Comparison of ENCODE assay signal across 20 cellular contexts in genomic region chr4:8285143-8285975, GRCh38. TPM values are rescaled to one million over a fixed set of nuclear protein-coding genes. Genes with fewer than 3 reads are reported as not detected.
DNase-seq lines count a peak whose midpoint lies in the region; ATAC-seq, FAIRE-seq and TF ChIP-seq lines count a peak whose summit lies in the region.
"Had no signal": no experiment of that assay in that cellular context is flagged by ENCODE, and none has a peak within 500 bp of the region (broad histone marks: within the 10 kb centered on the region; RNA-seq: fewer than 3 reads in every experiment).

No MANE protein-coding gene starts in this region.

- no peaks in the 10 kb centered on the region; the same call in 1 of the 2 replicates for H4K20me1 ChIP-seq in HepG2 (ENCODE audit: insufficient read depth, low read length)
- no peaks in the 10 kb centered on the region for H4K20me1 ChIP-seq in osteoblast (ENCODE audit: insufficient read depth, low read length)

- no peak for TF ChIP-seq CTCF in HepG2 (CRISPR knock-in tag; IDR thresholded peaks at IDR 0.05)
- no peak for TF ChIP-seq CTCF in right lobe of liver (IDR thresholded peaks at IDR 0.05)
- TF ChIP-seq CTCF in osteoblast (IDR thresholded peaks at IDR 0.05; ENCODE audit: extremely low read depth, low read depth, low read length), result no peak
- no peak for TF ChIP-seq CTCF in CD4-positive, alpha-beta T cell (IDR thresholded peaks at IDR 0.05)

- H3K4me2 ChIP-seq in HepG2 (ENCODE audit: low read depth, low read length) (no peak overlapping the region), osteoblast (ENCODE audit: insufficient read depth, low read length) (no peak overlapping the region)

- ATAC-seq in HepG2 (no peak), right lobe of liver (no peak), left ventricle myocardium superior (peak; percentile 66)
- ATAC-seq in activated naive CD4-positive, alpha-beta T cell treated with anti-CD3 and anti-CD28 coated beads, Interleukin-2, amount 50 U/mL, for 72 hours, result no peak
- no peak for ATAC-seq in CD4-positive, alpha-beta T cell (ENCODE audit: poor library complexity)
- ATAC-seq: Panc1 had no signal

- TF ChIP-seq EP300 in HepG2 (IDR thresholded peaks at IDR 0.05; ENCODE audit: low read depth in 2 of 2, low read length in 2 of 2) (no peak), HepG2 (CRISPR knock-in tag; IDR thresholded peaks at IDR 0.05; ENCODE audit: borderline replicate concordance) (no peak)

- no peaks in the 10 kb centered on the region for H3K36me3 Mint-ChIP-seq in activated naive CD4-positive, alpha-beta T cell treated with anti-CD3 and anti-CD28 coated beads, Interleukin-2, amount 50 U/mL, for 72 hours
- no peaks in the 10 kb centered on the region for H3K36me3 Mint-ChIP-seq in CD4-positive, alpha-beta T cell (ENCODE audit: low read depth)

- DNase-seq in HepG2 (ENCODE audit: low spot score) (no peak), right lobe of liver (no peak), left ventricle myocardium superior (peak; percentile 59), osteoblast (ENCODE audit: insufficient read length, low spot score, missing footprints) (peak; percentile 65), SIG-M5 (lab: John Stamatoyannopoulos, UW) (no peak)
- DNase-seq in activated naive CD4-positive, alpha-beta T cell treated with anti-CD3 and anti-CD28 coated beads, Interleukin-2, amount 50 U/mL, for 72 hours (ENCODE audit: low spot score in 2 of 2), result no peak
- no peak for DNase-seq in CD4-positive, alpha-beta T cell
- DNase-seq: C1 segment of cervical spinal cord, DMS 273 treated with DMSO at 0.1 percent for 48 hours, GF-D8, GOT3, KG1, NCI-H1048, NCI-H1436 treated with DMSO at 0.1 percent for 48 hours, NCI-H2081, NCI-H510A treated with DMSO at 0.1 percent for 48 hours, NCI-H82 had no signal

- in situ Hi-C loops in HepG2 (cut with HindIII; ENCODE audit: extremely low pct_ligation_motif_present, low pct_unique_long_range_greater_than_20kb), result no loop called here

- no peaks in the 10 kb centered on the region for H3K9me3 Mint-ChIP-seq in activated naive CD4-positive, alpha-beta T cell treated with anti-CD3 and anti-CD28 coated beads, Interleukin-2, amount 50 U/mL, for 72 hours
- no peaks in the 10 kb centered on the region for H3K9me3 Mint-ChIP-seq in CD4-positive, alpha-beta T cell

- TF ChIP-seq RAD21 in HepG2 (CRISPR knock-in tag; IDR thresholded peaks at IDR 0.05), result no peak

- no peaks in the 10 kb centered on the region for H3K9me3 ChIP-seq in HepG2 (ENCODE audit: low read length)
- H3K9me3 ChIP-seq in right lobe of liver, result no peaks in the 10 kb centered on the region
- H3K9me3 ChIP-seq in osteoblast (ENCODE audit: low read depth, low read length), result no peaks in the 10 kb centered on the region
- no peaks in the 10 kb centered on the region for H3K9me3 ChIP-seq in CD4-positive, alpha-beta T cell (ENCODE audit: control insufficient read depth, low read length)

- H3K27ac Mint-ChIP-seq in activated naive CD4-positive, alpha-beta T cell treated with anti-CD3 and anti-CD28 coated beads, Interleukin-2, amount 50 U/mL, for 72 hours, result no peak overlapping the region
- no peak overlapping the region for H3K27ac Mint-ChIP-seq in CD4-positive, alpha-beta T cell

- no peaks in the 10 kb centered on the region for H3K4me1 Mint-ChIP-seq in CD4-positive, alpha-beta T cell (ENCODE audit: low read depth)

- H3K4me3 Mint-ChIP-seq in CD4-positive, alpha-beta T cell, result no peak overlapping the region

- intact Hi-C loops in HepG2 (cut with micrococcal nuclease; ENCODE audit: unreplicated experiment) (no loop called here), right lobe of liver (cut with DNase I) (no loop called here), left ventricle myocardium superior (cut with micrococcal nuclease) (no loop called here)
- intact Hi-C loops in CD4-positive, alpha-beta T cell (cut with DNase I, micrococcal nuclease), result no loop called here

- H3K27me3 ChIP-seq in HepG2 (ENCODE audit: control insufficient read depth in 1 of 2, insufficient read depth in 2 of 2, low read length in 2 of 2), result peaks cover 10 to 65% of the 10 kb centered on the region in 2 experiments
- H3K27me3 ChIP-seq in right lobe of liver, result no peaks in the 10 kb centered on the region
- no peaks in the 10 kb centered on the region for H3K27me3 ChIP-seq in osteoblast (ENCODE audit: insufficient read depth, low read length)
- H3K27me3 ChIP-seq in CD4-positive, alpha-beta T cell (ENCODE audit: control insufficient read depth, insufficient read depth, low read length), result no peaks in the 10 kb centered on the region

- H3K79me2 ChIP-seq in HepG2 (ENCODE audit: insufficient read depth, low read length) (no peaks in the 10 kb centered on the region), osteoblast (ENCODE audit: insufficient read depth, low read length) (no peaks in the 10 kb centered on the region)

- TF ChIP-seq POLR2A in HepG2 (IDR thresholded peaks at IDR 0.05; ENCODE audit: insufficient read depth in 1 of 2, low read depth in 2 of 2, low read length in 2 of 2) (no peak), right lobe of liver (IDR thresholded peaks at IDR 0.05) (no peak)

- H3K36me3 ChIP-seq in HepG2 (replicated peaks in 1 of 2; ENCODE audit: control insufficient read depth in 1 of 2, insufficient read depth in 2 of 2, low read length in 2 of 2), result no peaks in the 10 kb centered on the region
- no peaks in the 10 kb centered on the region for H3K36me3 ChIP-seq in right lobe of liver
- H3K36me3 ChIP-seq in osteoblast (ENCODE audit: insufficient read depth, low read length), result no peaks in the 10 kb centered on the region

- POLR2A ChIA-PET in HepG2 (lab: Yijun Ruan, JAX), result no interaction called here
- POLR2A ChIA-PET in CD4-positive, alpha-beta T cell (lab: Charles Lee), result interaction anchor here (0.6 kb wide), 1 partner anchor 25 kb away, joined by 3 read pairs; no protein-coding TSS in a partner anchor

- no TSS peak for BruUV-seq in HepG2 (replicated peaks; lab: Mats Ljungman, UMichigan)

- 8% methylated on average over 9 of the region's 16 CpGs for WGBS in HepG2 (ENCODE audit: low lambda C conversion rate)
- 51% methylated on average over 10 of the region's 16 CpGs for WGBS in right lobe of liver (ENCODE audit: insufficient coverage, low coverage, low lambda C conversion rate, missing lambda C conversion rate)

- H3K4me3 ChIP-seq in HepG2 (replicated peaks in 1 of 3; ENCODE audit: insufficient read depth in 1 of 3, low read depth in 2 of 3, low read length in 3 of 3) (no peak overlapping the region), right lobe of liver (no peak overlapping the region), osteoblast (ENCODE audit: insufficient read depth, low read length) (no peak overlapping the region)

- H3K27me3 Mint-ChIP-seq in CD4-positive, alpha-beta T cell, result no peaks in the 10 kb centered on the region

- H3K4me1 ChIP-seq in HepG2 (ENCODE audit: insufficient read depth, low read length) (no peaks in the 10 kb centered on the region), right lobe of liver (no peaks in the 10 kb centered on the region), osteoblast (ENCODE audit: insufficient read depth, low read length) (no peaks in the 10 kb centered on the region)

- H3K27ac ChIP-seq in HepG2 (ENCODE audit: extremely low read length, insufficient read depth, low read length) (no peak overlapping the region), right lobe of liver (no peak overlapping the region), osteoblast (ENCODE audit: low read depth, low read length) (no peak overlapping the region)
- no peak overlapping the region for H3K27ac ChIP-seq in CD4-positive, alpha-beta T cell (ENCODE audit: low read depth, low read length)

- H3K9ac ChIP-seq in HepG2 (ENCODE audit: insufficient read depth, low read depth, low read length), result no peak overlapping the region

- FAIRE-seq in HepG2 (lab: Jason Lieb, UNC), result no peak
- FAIRE-seq: A204.1, GM12891 had no signal

- CTCF ChIA-PET in HepG2 (lab: Yijun Ruan, JAX; ENCODE audit: low intra/inter-chr PET ratio, low total read pairs), result no interaction called here
- CTCF ChIA-PET in CD4-positive, alpha-beta T cell (lab: Charles Lee), result no interaction called here

- no peak overlapping the region for H2AFZ ChIP-seq in HepG2 (ENCODE audit: low read length)
- no peak overlapping the region for H2AFZ ChIP-seq in osteoblast (ENCODE audit: low read length)

TF ChIP-seq in HepG2, 621 proteins besides CTCF, POLR2A, EP300 and RAD21 (continues in another document):
- TF ChIP-seq ZFAT (CRISPR knock-in tag; conservative IDR thresholded peaks at IDR 0.05) (no peak), NFE2L1 (CRISPR knock-in tag; IDR thresholded peaks at IDR 0.05; ENCODE audit: borderline replicate concordance) (no peak)

RNA-seq across cellular contexts. Expression of gene HTRA3, which starts 15.8 kb away (rescaled TPM):
- total RNA-seq in HepG2 (2016; rRNA removed; fragmentation: Illumina TruSeq; extraction: Trizol) (not detected in 2 replicates), right lobe of liver (1 to 10 TPM in 3 of 6 experiments, under 1 TPM in 3; 0.32 to 1.6 (median 1.0) TPM), left ventricle myocardium superior (95.6 TPM), osteoblast (4.0 and 11.5 TPM in 2 replicates)
- not detected in 2 replicates for total RNA-seq in HepG2 (2016; cell fraction: cytosol; rRNA removed; fragmentation: Illumina TruSeq; extraction: Trizol; ENCODE audit: low read depth)
- 0.04 TPM in 1 of 2 replicates, not detected in the other for total RNA-seq in HepG2 (2016; cell fraction: insoluble cytoplasmic fraction; rRNA removed; fragmentation: Illumina TruSeq; extraction: Trizol)
- not detected in 2 replicates for total RNA-seq in HepG2 (2016; cell fraction: membrane; rRNA removed; fragmentation: Illumina TruSeq; extraction: Trizol)
- not detected in 2 replicates for total RNA-seq in HepG2 (2016; cell fraction: nucleus; rRNA removed; fragmentation: Illumina TruSeq; extraction: Trizol)
- 0.16 and 0.17 TPM in 2 replicates for polyA plus RNA-seq in HepG2 (2011; rRNA removed)
- 0.12 and 0.31 TPM in 2 replicates for polyA plus RNA-seq in HepG2 (2011; cell fraction: cytosol; rRNA removed)
- 0.12 and 0.19 TPM in 2 replicates for polyA plus RNA-seq in HepG2 (2011; cell fraction: nucleus; rRNA removed)
- not detected in 2 replicates for polyA plus RNA-seq in HepG2 (2012)
- polyA plus RNA-seq in HepG2 (2016; cell fraction: cytosol; fragmentation: Illumina TruSeq; extraction: Trizol; ENCODE audit: low read depth), result 0.07 TPM in 1 of 2 replicates, not detected in the other
- polyA plus RNA-seq in HepG2 (2016; cell fraction: insoluble cytoplasmic fraction; fragmentation: Illumina TruSeq; extraction: Trizol; ENCODE audit: low read depth), result not detected in 2 replicates
- polyA plus RNA-seq in HepG2 (2016; cell fraction: membrane; fragmentation: Illumina TruSeq; extraction: Trizol; ENCODE audit: low read depth), result not detected in 2 replicates
- polyA plus RNA-seq in HepG2 (2016; cell fraction: nucleus; fragmentation: Illumina TruSeq; extraction: Trizol; ENCODE audit: insufficient read depth, low read depth), result not detected in 2 replicates
- polyA minus RNA-seq in HepG2 (2011; rRNA and poly(A)+ RNA removed; ENCODE audit: low replicate concordance), result 0.18 and 0.47 TPM in 2 replicates
- not detected in 2 replicates for polyA minus RNA-seq in HepG2 (2011; cell fraction: cytosol; rRNA and poly(A)+ RNA removed)
- not detected in 2 replicates for polyA minus RNA-seq in HepG2 (2011; cell fraction: nucleus; rRNA and poly(A)+ RNA removed)
- total RNA-seq in activated naive CD4-positive, alpha-beta T cell treated with anti-CD3 and anti-CD28 coated beads, Interleukin-2, amount 50 U/mL, for 72 hours, result not detected
- not detected for total RNA-seq in CD4-positive, alpha-beta T cell

Comparison
In these comparisons a context has a peak if more than half of its experiments do, and no peak if none do; other contexts are left out.
1. DNase-seq: peak in left ventricle myocardium superior (single experiment) and osteoblast (single experiment); none in HepG2 (single experiment), right lobe of liver (0 of 3), activated naive CD4-positive, alpha-beta T cell treated with anti-CD3 and anti-CD28 coated beads, Interleukin-2, amount 50 U/mL, for 72 hours (0 of 2), SIG-M5 (single experiment) and CD4-positive, alpha-beta T cell (0 of 10).